Comparison of ENCODE assay signal across 8 cellular contexts in genomic region chr10:35218339-35218955, GRCh38.
DNase-seq lines count a peak whose midpoint lies in the region; ATAC-seq and TF ChIP-seq lines count a peak whose summit lies in the region.

No MANE protein-coding gene starts in this region.

- peak; percentile 70 for ATAC-seq in GM21576 (IDR thresholded peaks at IDR 0.05; ENCODE audit: unreplicated experiment)

- H3K36me3 Mint-ChIP-seq in activated T-helper 1 cell treated with anti-CD3 and anti-CD28 coated beads, Interleukin-12 subunit alpha, Interleukin-12 subunit beta, Interleukin-2, Interleukin-4 antibody, amounts not matched to agents 30 ng/mL and 10 ng/mL and 1 ng/mL, durations not matched to agents 14 hours and 24 hours and 36 hours (ENCODE audit: low read depth), result peaks cover 7% of the 10 kb centered on the region

- no peaks in the 10 kb centered on the region for H3K27me3 Mint-ChIP-seq in activated T-helper 1 cell treated with anti-CD3 and anti-CD28 coated beads, Interleukin-12 subunit alpha, Interleukin-12 subunit beta, Interleukin-2, Interleukin-4 antibody, amounts not matched to agents 30 ng/mL and 10 ng/mL and 1 ng/mL, durations not matched to agents 14 hours and 24 hours and 36 hours (ENCODE audit: insufficient read depth)

- H3K9me3 Mint-ChIP-seq in activated T-helper 1 cell treated with anti-CD3 and anti-CD28 coated beads, Interleukin-12 subunit alpha, Interleukin-12 subunit beta, Interleukin-2, Interleukin-4 antibody, amounts not matched to agents 30 ng/mL and 10 ng/mL and 1 ng/mL, durations not matched to agents 14 hours and 24 hours and 36 hours, result no peaks in the 10 kb centered on the region

- peak; percentile 79 for DNase-seq in DMS114 treated with DMSO at 0.1 percent for 48 hours (lab: John Stamatoyannopoulos, UW; ENCODE audit: unreplicated experiment)
- DNase-seq in Kasumi-1 (lab: John Stamatoyannopoulos, UW), result peak; percentile 96 to 98
- peak; percentile 90 for DNase-seq in RKO (ENCODE audit: low spot score)
- peak; percentile 73 for DNase-seq in activated T-helper 1 cell treated with anti-CD3 and anti-CD28 coated beads, Interleukin-12 subunit alpha, Interleukin-12 subunit beta, Interleukin-2, Interleukin-4 antibody, amounts not matched to agents 30 ng/mL and 10 ng/mL and 1 ng/mL, durations not matched to agents 14 hours and 24 hours and 36 hours (ENCODE audit: low spot score)
- DNase-seq in fibroblast of the aortic adventitia (ENCODE audit: low read depth), result peak; percentile 95
- peak in 47 of 56 donors; percentile 14 to 90 (median 57) for DNase-seq in nucleus accumbens (lab: John Stamatoyannopoulos, UW)
- peak in 38 of 49 donors; percentile 6 to 83 (median 64) for DNase-seq in substantia nigra (lab: John Stamatoyannopoulos, UW)

- peak overlapping the region; percentile 95 for H3K27ac Mint-ChIP-seq in activated T-helper 1 cell treated with anti-CD3 and anti-CD28 coated beads, Interleukin-12 subunit alpha, Interleukin-12 subunit beta, Interleukin-2, Interleukin-4 antibody, amounts not matched to agents 30 ng/mL and 10 ng/mL and 1 ng/mL, durations not matched to agents 14 hours and 24 hours and 36 hours

- intact Hi-C loops in activated T-helper 1 cell treated with anti-CD3 and anti-CD28 coated beads, Interleukin-12 subunit alpha, Interleukin-12 subunit beta, Interleukin-2, Interleukin-4 antibody, amounts not matched to agents 30 ng/mL and 10 ng/mL and 1 ng/mL, durations not matched to agents 14 hours and 24 hours and 36 hours (cut with micrococcal nuclease), result loop anchor here (1.0 kb wide), 6 partner anchors 10 to 224 kb away; partner anchors contain the start of genes CREM and CUL2

- H3K4me3 ChIP-seq in fibroblast of the aortic adventitia (ENCODE audit: low read depth, low read length), result no peak overlapping the region

- peak overlapping the region; percentile 74 for H3K4me3 Mint-ChIP-seq in activated T-helper 1 cell treated with anti-CD3 and anti-CD28 coated beads, Interleukin-12 subunit alpha, Interleukin-12 subunit beta, Interleukin-2, Interleukin-4 antibody, amounts not matched to agents 30 ng/mL and 10 ng/mL and 1 ng/mL, durations not matched to agents 14 hours and 24 hours and 36 hours

- peaks cover 61% of the 10 kb centered on the region for H3K4me1 Mint-ChIP-seq in activated T-helper 1 cell treated with anti-CD3 and anti-CD28 coated beads, Interleukin-12 subunit alpha, Interleukin-12 subunit beta, Interleukin-2, Interleukin-4 antibody, amounts not matched to agents 30 ng/mL and 10 ng/mL and 1 ng/mL, durations not matched to agents 14 hours and 24 hours and 36 hours (ENCODE audit: low read depth)

- TF ChIP-seq CTCF in fibroblast of the aortic adventitia (IDR thresholded peaks at IDR 0.05; ENCODE audit: insufficient read depth, low read length), result peak; percentile 73

- H3K27ac ChIP-seq in substantia nigra (ENCODE audit: low read depth, low read length, poor library complexity, severe bottlenecking), result no peak overlapping the region
